ENCODE assay signal across 25 cellular contexts in genomic region chr2:199903111-199903510, GRCh38.
"Had no signal": no experiment of that assay in that cellular context is flagged by ENCODE, and none has a peak within 500 bp of the region (broad histone marks: within the 10 kb centered on the region; RNA-seq: fewer than 3 reads in every experiment).

No MANE protein-coding gene starts in this region.

- H3K9me3 Mint-ChIP-seq: activated B cell treated with CpG ODN at 0.5 μM for 24 hours; activated CD8-positive, alpha-beta T cell treated with anti-CD3 and anti-CD28 coated beads for 36 hours; activated naive CD4-positive, alpha-beta T cell treated with anti-CD3 and anti-CD28 coated beads, Interleukin-2, amount 50 U/mL, for 24 hours; activated naive CD8-positive, alpha-beta T cell treated with anti-CD3 and anti-CD28 coated beads, Interleukin-2, amount 50 U/mL, for 24 hours; activated T-cell treated with anti-CD3 and anti-CD28 coated beads, Interleukin-2, amount 50 U/mL, for 4 hours; activated T-helper 2 cell treated with anti-CD3 and anti-CD28 coated beads, Interferon-gamma antibody, Interleukin-2, Interleukin-4, amounts not matched to agents 10 μg/mL and 5 μg/mL and 100 μg/mL, durations not matched to agents 14 hours and 24 hours and 36 hours; nephron; stimulated activated effector memory CD8-positive, alpha-beta T cell treated with anti-CD3 and anti-CD28 coated beads, Interleukin-12 subunit alpha, Interleukin-12 subunit beta, amount 100 ng/mL, for 72 hours; stimulated activated naive CD8-positive, alpha-beta T cell treated with anti-CD3 and anti-CD28 coated beads, Interleukin-15, Interleukin-2, amounts not matched to agents 100 ng/mL and 50 ng/mL, for 24 hours had no signal

- H3K4me3 Mint-ChIP-seq: activated B cell treated with CpG ODN at 0.5 μM for 24 hours; activated CD8-positive, alpha-beta T cell treated with anti-CD3 and anti-CD28 coated beads for 36 hours; activated naive CD4-positive, alpha-beta T cell treated with anti-CD3 and anti-CD28 coated beads, Interleukin-2, amount 50 U/mL, for 24 hours; activated naive CD8-positive, alpha-beta T cell treated with anti-CD3 and anti-CD28 coated beads, Interleukin-2, amount 50 U/mL, for 24 hours; activated T-cell treated with anti-CD3 and anti-CD28 coated beads, Interleukin-2, amount 50 U/mL, for 4 hours; nephron; stimulated activated effector memory CD8-positive, alpha-beta T cell treated with anti-CD3 and anti-CD28 coated beads, Interleukin-12 subunit alpha, Interleukin-12 subunit beta, amount 100 ng/mL, for 72 hours; stimulated activated naive CD8-positive, alpha-beta T cell treated with anti-CD3 and anti-CD28 coated beads, Interleukin-15, Interleukin-2, amounts not matched to agents 100 ng/mL and 50 ng/mL, for 24 hours; T-helper 17 cell had no signal

- DNase-seq: activated B cell treated with CpG ODN at 0.5 μM for 24 hours; activated CD4-positive, alpha-beta T cell treated with anti-CD3 and anti-CD28 coated beads, Interleukin-2, amount 50 U/mL, for 1 hour; activated CD8-positive, alpha-beta T cell treated with anti-CD3 and anti-CD28 coated beads for 36 hours; activated naive CD8-positive, alpha-beta T cell treated with anti-CD3 and anti-CD28 coated beads, Interleukin-2, amount 50 U/mL, for 24 hours; activated T-cell treated with anti-CD3 and anti-CD28 coated beads, Interleukin-2, amount 50 U/mL, for 4 hours; amygdala; central memory CD4-positive, alpha-beta T cell; islet precursor cell; left ventricle myocardium inferior; mesendoderm; mucosa of descending colon; posterior cingulate gyrus; right lobe of liver; stimulated activated CD4-positive, alpha-beta T cell treated with anti-CD3 and anti-CD28 coated beads, Interleukin-12 subunit alpha, Interleukin-12 subunit beta, amount 100 ng/mL, for 4 hours; stimulated activated CD4-positive, alpha-beta T cell treated with anti-CD3 and anti-CD28 coated beads, Interleukin-4, amount 100 ng/mL, for 24 hours; T-helper 17 cell; trophoblast cell had no signal

- H3K4me3 ChIP-seq: left ventricle myocardium inferior, lung, mucosa of descending colon, right lobe of liver, skin epidermis, thoracic aorta had no signal

- H3K4me1 Mint-ChIP-seq: activated naive CD4-positive, alpha-beta T cell treated with anti-CD3 and anti-CD28 coated beads, Interleukin-2, amount 50 U/mL, for 24 hours; activated naive CD8-positive, alpha-beta T cell treated with anti-CD3 and anti-CD28 coated beads, Interleukin-2, amount 50 U/mL, for 24 hours; nephron; stimulated activated effector memory CD8-positive, alpha-beta T cell treated with anti-CD3 and anti-CD28 coated beads, Interleukin-12 subunit alpha, Interleukin-12 subunit beta, amount 100 ng/mL, for 72 hours; T-helper 17 cell had no signal

- H3K36me3 ChIP-seq: left ventricle myocardium inferior, right lobe of liver, thoracic aorta had no signal

- H3K27me3 Mint-ChIP-seq: activated B cell treated with CpG ODN at 0.5 μM for 24 hours had no signal

- H3K27ac ChIP-seq: left ventricle myocardium inferior, right lobe of liver, skin epidermis, thoracic aorta had no signal

- ATAC-seq: activated CD8-positive, alpha-beta T cell treated with anti-CD3 and anti-CD28 coated beads for 36 hours; activated naive CD8-positive, alpha-beta T cell treated with anti-CD3 and anti-CD28 coated beads, Interleukin-2, amount 50 U/mL, for 24 hours; activated T-cell treated with anti-CD3 and anti-CD28 coated beads, Interleukin-2, amount 50 U/mL, for 4 hours; mucosa of descending colon; stimulated activated effector memory CD8-positive, alpha-beta T cell treated with anti-CD3 and anti-CD28 coated beads, Interleukin-12 subunit alpha, Interleukin-12 subunit beta, amount 100 ng/mL, for 72 hours; T-helper 17 cell had no signal

- H3K9me3 ChIP-seq: left ventricle myocardium inferior, mucosa of descending colon, right lobe of liver, thoracic aorta had no signal

- H3K27me3 ChIP-seq: right lobe of liver had no signal

- H3K27ac Mint-ChIP-seq: activated B cell treated with CpG ODN at 0.5 μM for 24 hours; activated CD8-positive, alpha-beta T cell treated with anti-CD3 and anti-CD28 coated beads for 36 hours; activated naive CD4-positive, alpha-beta T cell treated with anti-CD3 and anti-CD28 coated beads, Interleukin-2, amount 50 U/mL, for 24 hours; activated naive CD8-positive, alpha-beta T cell treated with anti-CD3 and anti-CD28 coated beads, Interleukin-2, amount 50 U/mL, for 24 hours; activated T-helper 2 cell treated with anti-CD3 and anti-CD28 coated beads, Interferon-gamma antibody, Interleukin-2, Interleukin-4, amounts not matched to agents 10 μg/mL and 5 μg/mL and 100 μg/mL, durations not matched to agents 14 hours and 24 hours and 36 hours; nephron; stimulated activated effector memory CD8-positive, alpha-beta T cell treated with anti-CD3 and anti-CD28 coated beads, Interleukin-12 subunit alpha, Interleukin-12 subunit beta, amount 100 ng/mL, for 72 hours; stimulated activated naive CD8-positive, alpha-beta T cell treated with anti-CD3 and anti-CD28 coated beads, Interleukin-15, Interleukin-2, amounts not matched to agents 100 ng/mL and 50 ng/mL, for 24 hours; T-helper 17 cell had no signal

- H3K4me1 ChIP-seq: left ventricle myocardium inferior, right lobe of liver had no signal

- H3K36me3 Mint-ChIP-seq: activated naive CD4-positive, alpha-beta T cell treated with anti-CD3 and anti-CD28 coated beads, Interleukin-2, amount 50 U/mL, for 24 hours; stimulated activated effector memory CD8-positive, alpha-beta T cell treated with anti-CD3 and anti-CD28 coated beads, Interleukin-12 subunit alpha, Interleukin-12 subunit beta, amount 100 ng/mL, for 72 hours had no signal
